Comparison of ENCODE assay signal across 1 cellular context in genomic region chr20:47663354-47664067, GRCh38.
TF ChIP-seq lines count a peak whose summit lies in the region.

No MANE protein-coding gene starts in this region.

TF ChIP-seq in HepG2, 621 proteins besides CTCF, POLR2A, EP300 and RAD21 (continued from another document and continues in another):
- TF ChIP-seq RERE (CRISPR knock-in tag; IDR thresholded peaks at IDR 0.05; ENCODE audit: low read depth) (no peak), PCBP1 (IDR thresholded peaks at IDR 0.05; ENCODE audit: borderline replicate concordance, low read depth, low read length) (no peak), IKZF4 (CRISPR knock-in tag; IDR thresholded peaks at IDR 0.05; ENCODE audit: borderline replicate concordance, low read depth, not compliant biosample characterization) (no peak), NBN (conservative IDR thresholded peaks at IDR 0.05) (no peak), ATF7-NPFF (CRISPR knock-in tag; IDR thresholded peaks at IDR 0.05; ENCODE audit: low read depth) (no peak), TCF12 (IDR thresholded peaks at IDR 0.05) (no peak), TCF12 (CRISPR knock-in tag; IDR thresholded peaks at IDR 0.05) (no peak), KLF11 (CRISPR knock-in tag; IDR thresholded peaks at IDR 0.05) (peak; percentile 67; the same call in 1 of the 2 replicates), MYPOP (CRISPR knock-in tag; IDR thresholded peaks at IDR 0.05) (no peak), DRAP1 (CRISPR knock-in tag; IDR thresholded peaks at IDR 0.05) (peak; percentile 46; the same call in 1 of the 2 replicates), ZNF263 (CRISPR knock-in tag; IDR thresholded peaks at IDR 0.05) (no peak), LRRFIP1 (CRISPR knock-in tag; conservative IDR thresholded peaks at IDR 0.05) (no peak), ZNF34 (CRISPR knock-in tag; IDR thresholded peaks at IDR 0.05; ENCODE audit: borderline replicate concordance) (no peak), ZNF816 (CRISPR knock-in tag; IDR thresholded peaks at IDR 0.05; ENCODE audit: borderline replicate concordance) (no peak), ZNF678 (CRISPR knock-in tag; IDR thresholded peaks at IDR 0.05) (no peak), ZNF768 (CRISPR knock-in tag; IDR thresholded peaks at IDR 0.05) (no peak; the same call in none of the 2 replicates), ONECUT2 (CRISPR knock-in tag; IDR thresholded peaks at IDR 0.05) (no peak), ATF6 (CRISPR knock-in tag; conservative IDR thresholded peaks at IDR 0.05) (no peak), NFYC (CRISPR knock-in tag; IDR thresholded peaks at IDR 0.05) (peak; percentile 17; the same call in 1 of the 2 replicates), MLXIP (CRISPR knock-in tag; IDR thresholded peaks at IDR 0.05; ENCODE audit: borderline replicate concordance) (no peak), JUNB (CRISPR knock-in tag; IDR thresholded peaks at IDR 0.05; ENCODE audit: borderline replicate concordance) (no peak), ZIK1 (CRISPR knock-in tag; IDR thresholded peaks at IDR 0.05; ENCODE audit: borderline replicate concordance, low read depth) (no peak), ZNF460 (CRISPR knock-in tag; IDR thresholded peaks at IDR 0.05; ENCODE audit: borderline replicate concordance) (no peak), STAT6 (CRISPR knock-in tag; IDR thresholded peaks at IDR 0.05; ENCODE audit: borderline replicate concordance) (no peak), ZNF205 (CRISPR knock-in tag; IDR thresholded peaks at IDR 0.05) (peak; percentile 52; the same call in 1 of the 2 replicates), SP140L (CRISPR knock-in tag; IDR thresholded peaks at IDR 0.05; ENCODE audit: borderline replicate concordance) (0 out of 2 replicates have a peak, but pooled peaks have one; percentile 39), SATB2 (CRISPR knock-in tag; IDR thresholded peaks at IDR 0.05) (no peak), KAT8 (CRISPR knock-in tag; IDR thresholded peaks at IDR 0.05) (peak; percentile 23; the same call in 1 of the 2 replicates), KDM5B (CRISPR knock-in tag; IDR thresholded peaks at IDR 0.05; ENCODE audit: borderline replicate concordance) (peak; percentile 58; the same call in 1 of the 2 replicates), HMGA1 (CRISPR knock-in tag; conservative IDR thresholded peaks at IDR 0.05) (no peak), YEATS2 (CRISPR knock-in tag; IDR thresholded peaks at IDR 0.05; ENCODE audit: borderline replicate concordance) (no peak), RARA (CRISPR knock-in tag; IDR thresholded peaks at IDR 0.05) (no peak), RFXANK (CRISPR knock-in tag; IDR thresholded peaks at IDR 0.05) (no peak), JDP2 (CRISPR knock-in tag; IDR thresholded peaks at IDR 0.05; ENCODE audit: borderline replicate concordance) (no peak), NFRKB (IDR thresholded peaks at IDR 0.05) (no peak), ZNF7 (CRISPR knock-in tag; IDR thresholded peaks at IDR 0.05) (no peak), TARDBP (CRISPR knock-in tag; IDR thresholded peaks at IDR 0.05) (no peak), ZNF546 (CRISPR knock-in tag; conservative IDR thresholded peaks at IDR 0.05) (no peak)
